In the genomic region with DNA sequence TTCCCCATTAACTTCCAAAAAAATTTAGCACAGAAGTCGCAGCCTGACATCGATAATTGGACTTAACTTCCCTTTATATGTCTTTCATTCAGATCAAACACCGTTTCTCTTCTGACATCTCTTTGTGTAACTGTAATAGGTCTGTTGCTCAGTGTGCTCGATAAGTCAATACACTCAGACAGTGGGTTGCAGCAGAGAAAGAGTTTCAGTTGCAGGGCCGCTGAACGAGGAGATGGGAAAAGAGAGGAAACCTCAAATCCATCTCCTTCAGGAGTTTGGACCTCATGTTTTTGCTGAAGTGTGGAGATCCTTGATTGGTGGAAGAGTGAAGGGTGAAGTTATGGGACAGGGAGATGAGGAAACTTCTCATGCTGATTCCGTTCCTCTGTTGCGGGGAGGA, we compare ENCODE assay signal across 8 cellular contexts. TPM values are rescaled to one million over a fixed set of nuclear protein-coding genes. Genes with fewer than 3 reads are reported as not detected.
A peak's percentile ranks its signal among the peaks of the same experiment; 100 is the strongest.
DNase-seq lines count a peak whose midpoint lies in the region; ATAC-seq, FAIRE-seq and TF ChIP-seq lines count a peak whose summit lies in the region.

No MANE protein-coding gene starts in this region.

- H4K20me1 ChIP-seq in K562 (replicated peaks; ENCODE audit: control insufficient read depth, insufficient read depth, low read length) = no peaks in the 10 kb centered on the region

- BruUV-seq in K562 (replicated peaks; lab: Mats Ljungman, UMichigan) = TSS peak; percentile 69

- no peaks in the 10 kb centered on the region for H3K27me3 ChIP-seq in K562 (ENCODE audit: control insufficient read depth in 2 of 2, insufficient read depth in 2 of 2, low read length in 2 of 2)
- H3K27me3 ChIP-seq in mesendoderm (ENCODE audit: insufficient read depth, low read length, poor library complexity) = no peaks in the 10 kb centered on the region

- H2BK120ac ChIP-seq in mesendoderm (ENCODE audit: low read depth, low read length) = no peak overlapping the region

- 67% methylated on average over 7 of the region's 8 CpGs for WGBS in K562 (ENCODE audit: insufficient coverage, low coverage, missing lambda C conversion rate)
- WGBS in mesendoderm (ENCODE audit: extremely low coverage, insufficient coverage, low lambda C conversion rate) = no CpG with 5 or more reads among the region's 8 CpGs

- peaks cover 4% of the 10 kb centered on the region for H3K27me3 Mint-ChIP-seq in stimulated activated naive CD8-positive, alpha-beta T cell treated with anti-CD3 and anti-CD28 coated beads, Interleukin-15, Interleukin-2, amounts not matched to agents 100 ng/mL and 50 ng/mL, for 24 hours

- H3K36me3 Mint-ChIP-seq in stimulated activated naive CD8-positive, alpha-beta T cell treated with anti-CD3 and anti-CD28 coated beads, Interleukin-15, Interleukin-2, amounts not matched to agents 100 ng/mL and 50 ng/mL, for 24 hours (ENCODE audit: low read depth) = peaks cover 14% of the 10 kb centered on the region

- no peak for TF ChIP-seq EP300 in K562 (IDR thresholded peaks at IDR 0.05; ENCODE audit: low read length)

- H2AK5ac ChIP-seq in mesendoderm (ENCODE audit: low read length) = no peak overlapping the region

- H2BK15ac ChIP-seq in mesendoderm (replicated peaks; ENCODE audit: low read depth) = no peak overlapping the region

- no peak for ATAC-seq in stimulated activated naive CD8-positive, alpha-beta T cell treated with anti-CD3 and anti-CD28 coated beads, Interleukin-15, Interleukin-2, amounts not matched to agents 100 U/mL and 50 U/mL, for 24 hours
- ATAC-seq in K562 (no peak), HG02588 (IDR thresholded peaks at IDR 0.05; ENCODE audit: unreplicated experiment) (no peak)

- H2AFZ ChIP-seq in K562 (ENCODE audit: low read depth, low read length) = no peak overlapping the region

- H3K36me3 ChIP-seq in K562 (ENCODE audit: control insufficient read depth, insufficient read depth, low read length) (no peaks in the 10 kb centered on the region), mesendoderm (ENCODE audit: control insufficient read depth, insufficient read depth, low read length) (no peaks in the 10 kb centered on the region)

- POLR2A ChIA-PET in K562 (lab: Yijun Ruan, JAX) = no interaction called here

- H3K9me3 ChIP-seq in K562 (replicated peaks; ENCODE audit: control insufficient read depth, insufficient read depth, low read depth, low read length) = no peaks in the 10 kb centered on the region

- peak overlapping the region; percentile 93 for H3K4me2 ChIP-seq in K562 (ENCODE audit: insufficient read depth, low read length)
- peak overlapping the region; percentile 91 for H3K4me2 ChIP-seq in mesendoderm (ENCODE audit: low read length)

- H3K27ac ChIP-seq in K562 (ENCODE audit: extremely low read depth, low read depth, low read length) = peak overlapping the region; percentile 75; the same call in 1 of the 3 replicates
- no peak overlapping the region for H3K27ac ChIP-seq in mesendoderm (ENCODE audit: low read depth, low read length)

- H3K4me1 ChIP-seq in K562 (replicated peaks in 1 of 2; ENCODE audit: control insufficient read depth in 2 of 2, insufficient read depth in 2 of 2, low read length in 2 of 2) (peaks cover 11 to 14% of the 10 kb centered on the region in 2 experiments; a peak in 3 of 5 replicates), mesendoderm (ENCODE audit: control insufficient read depth, low read depth, low read length) (peaks cover 4% of the 10 kb centered on the region)

- TF ChIP-seq CTCF in K562 (IDR thresholded peaks at IDR 0.05 in 2 of 3, conservative IDR thresholded peaks at IDR 0.05 in 1 of 3; ENCODE audit: insufficient read depth in 2 of 3, low read depth in 1 of 3, low read length in 3 of 3) = no peak

- H3K4me3 Mint-ChIP-seq in stimulated activated naive CD8-positive, alpha-beta T cell treated with anti-CD3 and anti-CD28 coated beads, Interleukin-15, Interleukin-2, amounts not matched to agents 100 ng/mL and 50 ng/mL, for 24 hours = peak overlapping the region; percentile 94

- no peak for DNase-seq in stimulated activated naive CD8-positive, alpha-beta T cell treated with anti-CD3 and anti-CD28 coated beads, Interleukin-15, Interleukin-2, amounts not matched to agents 100 U/mL and 50 U/mL, for 24 hours
- DNase-seq in K562 (ENCODE audit: extremely low read depth in 1 of 4, low spot score in 3 of 4) (no peak), mesendoderm (peak; percentile 3), NCI-H2196 (lab: John Stamatoyannopoulos, UW; ENCODE audit: unreplicated experiment) (no peak), NCI-H2081 (lab: John Stamatoyannopoulos, UW) (no peak), NCI-H446 (lab: John Stamatoyannopoulos, UW) (no peak)

- H3K23ac ChIP-seq in mesendoderm (ENCODE audit: low read length) = no peak overlapping the region

- no peak overlapping the region for H4K5ac ChIP-seq in mesendoderm (ENCODE audit: low read length)

- peak overlapping the region; percentile 94 for H3K4me3 ChIP-seq in K562
- peak overlapping the region; percentile 92 for H3K4me3 ChIP-seq in mesendoderm (ENCODE audit: low read length)

- no peak for TF ChIP-seq POLR2A in K562 (conservative IDR thresholded peaks at IDR 0.05)

- H3K79me2 ChIP-seq in K562 (ENCODE audit: control insufficient read depth, insufficient read depth, low read length) = peaks cover 62% of the 10 kb centered on the region
- H3K79me2 ChIP-seq in mesendoderm (ENCODE audit: control insufficient read depth, insufficient read depth, low read length) = peaks cover 13% of the 10 kb centered on the region

- no peak for TF ChIP-seq RAD21 in K562 (CRISPR knock-in tag; conservative IDR thresholded peaks at IDR 0.05 in 1 of 2, IDR thresholded peaks at IDR 0.05 in 1 of 2)

- in situ Hi-C loops in K562 (cut with MboI) = no loop called here

- CTCF ChIA-PET in K562 (lab: Yijun Ruan, JAX; ENCODE audit: low intra/inter-chr PET ratio) = no interaction called here

- peaks cover 37% of the 10 kb centered on the region for H3K4me1 Mint-ChIP-seq in stimulated activated naive CD8-positive, alpha-beta T cell treated with anti-CD3 and anti-CD28 coated beads, Interleukin-15, Interleukin-2, amounts not matched to agents 100 ng/mL and 50 ng/mL, for 24 hours (ENCODE audit: low read depth)

- H3K9ac ChIP-seq in K562 (ENCODE audit: insufficient read depth in 1 of 2, low read depth in 2 of 2, low read length in 2 of 2) (peak overlapping the region in 1 of 2 experiments; percentile 74; a peak in 3 of 4 replicates), mesendoderm (ENCODE audit: low read length) (peak overlapping the region; percentile 93)

- intact Hi-C loops in K562 (cut with micrococcal nuclease) = no loop called here

- H3K56ac ChIP-seq in mesendoderm (ENCODE audit: low read length) = peak overlapping the region; percentile 86

- no peaks in the 10 kb centered on the region for H3K9me3 Mint-ChIP-seq in stimulated activated naive CD8-positive, alpha-beta T cell treated with anti-CD3 and anti-CD28 coated beads, Interleukin-15, Interleukin-2, amounts not matched to agents 100 ng/mL and 50 ng/mL, for 24 hours

- no peak overlapping the region for H3K18ac ChIP-seq in mesendoderm (ENCODE audit: low read length)

- no peak overlapping the region for H4K8ac ChIP-seq in mesendoderm (ENCODE audit: low read depth, low read length)

- H2BK5ac ChIP-seq in mesendoderm (ENCODE audit: low read length) = no peak overlapping the region

- no peak overlapping the region for H3K4ac ChIP-seq in mesendoderm (ENCODE audit: low read depth, low read length)

- FAIRE-seq in K562 (lab: Jason Lieb, UNC) = no peak

- peaks cover 6% of the 10 kb centered on the region for H3K79me1 ChIP-seq in mesendoderm (ENCODE audit: low read length)

- H3K27ac Mint-ChIP-seq in stimulated activated naive CD8-positive, alpha-beta T cell treated with anti-CD3 and anti-CD28 coated beads, Interleukin-15, Interleukin-2, amounts not matched to agents 100 ng/mL and 50 ng/mL, for 24 hours = peak overlapping the region; percentile 88

- peaks cover 4% of the 10 kb centered on the region for H3K9me1 ChIP-seq in K562 (ENCODE audit: control insufficient read depth, insufficient read depth, low read length)

RNA-seq across cellular contexts. Expression of a gene that starts 1.1 kb away (rescaled TPM):
- 40.1 and 51.7 TPM in 2 replicates for total RNA-seq in K562 (2011; cell fraction: chromatin; rRNA removed; ENCODE audit: low replicate concordance)
- 23.7 and 25.2 TPM in 2 replicates for total RNA-seq in K562 (2011; cell fraction: nucleolus; rRNA removed)
- 30.8 and 37.3 TPM in 2 replicates for total RNA-seq in K562 (2011; cell fraction: nucleoplasm; rRNA removed)
- total RNA-seq in K562 (2014; rRNA removed) (30.6 and 37.6 TPM in 2 replicates), K562 (2014; rRNA removed; fragmentation: Illumina TruSeq; extraction: Trizol) (35.1 and 35.7 TPM in 2 replicates), K562 (2015; rRNA removed; fragmentation: Illumina TruSeq; extraction: Trizol) (34.8 and 38.3 TPM in 2 replicates), K562 (2021) (46.3 and 46.5 TPM in 2 replicates)
- polyA plus RNA-seq in K562 (2011; rRNA removed) (35.0 and 38.1 TPM in 2 replicates), K562 (2014; fragmentation: Illumina TruSeq; extraction: Trizol) (47.5 and 49.3 TPM in 2 replicates), K562 (2014; fragmentation: Nextera tagmentation; extraction: Ambion mirVana) (10 to 100 TPM; 14.6 to 27.2 TPM), K562 (2014; rRNA removed) (42.4 and 42.9 TPM in 2 replicates)
- 28.0 and 30.0 TPM in 2 replicates for polyA plus RNA-seq in K562 (2011; cell fraction: cytosol; rRNA removed)
- 24.4 and 30.8 TPM in 2 replicates for polyA plus RNA-seq in K562 (2011; cell fraction: nucleus; rRNA removed)
- 41.2 and 46.0 TPM in 2 replicates for polyA plus RNA-seq in K562 (2012)
- 39.2 and 39.4 TPM in 2 replicates for polyA minus RNA-seq in K562 (2011; rRNA and poly(A)+ RNA removed)
- 16.7 and 18.9 TPM in 2 replicates for polyA minus RNA-seq in K562 (2011; cell fraction: cytosol; rRNA and poly(A)+ RNA removed)
- 10.6 and 19.5 TPM in 2 replicates for polyA minus RNA-seq in K562 (2011; cell fraction: nucleus; rRNA and poly(A)+ RNA removed)
- 48.2 TPM for polyA plus RNA-seq in mesendoderm (2013, experiment 1 of 2)
- polyA plus RNA-seq in mesendoderm (2013, experiment 2 of 2) = 49.2 TPM

RNA-seq across cellular contexts. Expression of a gene that starts 32.8 kb away (rescaled TPM):
- 3.3 and 5.3 TPM in 2 replicates for total RNA-seq in K562 (2011; cell fraction: chromatin; rRNA removed; ENCODE audit: low replicate concordance)
- total RNA-seq in K562 (2011; cell fraction: nucleolus; rRNA removed) = 0.79 and 1.3 TPM in 2 replicates
- total RNA-seq in K562 (2011; cell fraction: nucleoplasm; rRNA removed) = 1.5 and 5.2 TPM in 2 replicates
- 0.08 TPM in 1 of 2 replicates, not detected in the other for total RNA-seq in K562 (2014; rRNA removed)
- total RNA-seq in K562 (2014; rRNA removed; fragmentation: Illumina TruSeq; extraction: Trizol) = 0.16 TPM in 1 of 2 replicates, not detected in the other
- total RNA-seq in K562 (2015; rRNA removed; fragmentation: Illumina TruSeq; extraction: Trizol) = not detected in 2 replicates
- total RNA-seq in K562 (2021) = 0.09 and 0.38 TPM in 2 replicates
- polyA plus RNA-seq in K562 (2011; rRNA removed) = 0.20 and 0.87 TPM in 2 replicates
- 0.75 TPM in 1 of 2 replicates, not detected in the other for polyA plus RNA-seq in K562 (2011; cell fraction: cytosol; rRNA removed)
- 1.1 and 3.7 TPM in 2 replicates for polyA plus RNA-seq in K562 (2011; cell fraction: nucleus; rRNA removed)
- polyA plus RNA-seq in K562 (2012) = 0.10 and 0.25 TPM in 2 replicates
- polyA plus RNA-seq in K562 (2014; fragmentation: Illumina TruSeq; extraction: Trizol) = 0.06 and 0.48 TPM in 2 replicates
- polyA plus RNA-seq in K562 (2014; fragmentation: Nextera tagmentation; extraction: Ambion mirVana) = not detected
- polyA plus RNA-seq in K562 (2014; rRNA removed) = not detected in 2 replicates
- polyA minus RNA-seq in K562 (2011; rRNA and poly(A)+ RNA removed) = 0.53 and 0.96 TPM in 2 replicates
- not detected in 2 replicates for polyA minus RNA-seq in K562 (2011; cell fraction: cytosol; rRNA and poly(A)+ RNA removed)
- 1.2 and 1.6 TPM in 2 replicates for polyA minus RNA-seq in K562 (2011; cell fraction: nucleus; rRNA and poly(A)+ RNA removed)
- 19.5 TPM for polyA plus RNA-seq in mesendoderm (2013, experiment 1 of 2)
- polyA plus RNA-seq in mesendoderm (2013, experiment 2 of 2) = 17.6 TPM
